In the genomic region with DNA sequence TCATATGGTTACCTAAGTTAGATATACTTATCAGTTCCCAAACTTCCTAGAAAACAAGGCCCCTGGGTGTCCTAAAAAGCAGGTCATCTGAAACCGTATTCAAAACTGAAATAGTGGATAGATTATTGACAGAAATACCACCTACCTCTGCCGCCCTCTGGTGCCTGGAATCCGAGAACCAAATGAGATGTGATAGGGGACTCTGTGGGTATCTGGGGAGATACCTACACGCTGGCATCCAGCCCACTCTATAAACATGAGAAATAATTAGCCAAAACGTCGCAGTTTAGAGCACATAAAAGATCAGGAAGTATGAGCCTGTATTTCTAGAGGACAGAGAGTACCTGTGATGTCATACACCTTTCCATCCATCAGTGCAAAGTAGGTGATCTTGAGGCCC, we compare ENCODE assay signal across 11 cellular contexts. TPM values are rescaled to one million over a fixed set of nuclear protein-coding genes. Genes with fewer than 3 reads are reported as not detected.
DNase-seq lines count a peak whose midpoint lies in the region; FAIRE-seq and TF ChIP-seq lines count a peak whose summit lies in the region.
"Had no signal": no experiment of that assay in that cellular context is flagged by ENCODE, and none has a peak within 500 bp of the region (broad histone marks: within the 10 kb centered on the region; RNA-seq: fewer than 3 reads in every experiment).

No MANE protein-coding gene starts in this region.

- H4K20me1 ChIP-seq in astrocyte (ENCODE audit: insufficient read depth, low read length): peaks cover 6% of the 10 kb centered on the region

- TF ChIP-seq CTCF in astrocyte (IDR thresholded peaks at IDR 0.05; ENCODE audit: insufficient read depth, low read depth, low read length) (peak; percentile 29), sigmoid colon (IDR thresholded peaks at IDR 0.05) (peak in 1 of 4 experiments; percentile 1)

- no peak overlapping the region for H3K9ac ChIP-seq in astrocyte (ENCODE audit: low read length)

- H3K27ac Mint-ChIP-seq in astrocyte (ENCODE audit: unreplicated experiment): no peak overlapping the region

- peaks cover 59% of the 10 kb centered on the region for H3K79me2 ChIP-seq in astrocyte (ENCODE audit: insufficient read depth, low read length)

- TF ChIP-seq POLR2A in sigmoid colon (IDR thresholded peaks at IDR 0.05): no peak

- H3K4me1 Mint-ChIP-seq in astrocyte (ENCODE audit: low read depth, unreplicated experiment): peaks cover 13% of the 10 kb centered on the region

- no peak overlapping the region for H3K27ac ChIP-seq in astrocyte (ENCODE audit: low read depth, low read length)
- no peak overlapping the region for H3K27ac ChIP-seq in sigmoid colon
- H3K27ac ChIP-seq: ascending aorta had no signal

- 12 to 55% methylated on average over 6 of the region's 6 CpGs for WGBS in sigmoid colon, 2 donors

- H3K4me1 ChIP-seq in astrocyte (ENCODE audit: insufficient read depth, low read length) (peaks cover 16% of the 10 kb centered on the region), sigmoid colon (peaks cover 0 to 25% (median 20%) of the 10 kb centered on the region in 4 donors)

- FAIRE-seq in astrocyte (lab: Jason Lieb, UNC): no peak
- FAIRE-seq: TTC549 had no signal

- H3K27me3 ChIP-seq in astrocyte (ENCODE audit: insufficient read depth, low read length) (no peaks in the 10 kb centered on the region), sigmoid colon (no peaks in the 10 kb centered on the region)
- H3K27me3 ChIP-seq: ascending aorta had no signal

- no peaks in the 10 kb centered on the region for H3K9me3 Mint-ChIP-seq in astrocyte (ENCODE audit: unreplicated experiment)

- no peak for TF ChIP-seq EP300 in sigmoid colon (IDR thresholded peaks at IDR 0.05)

- no peak overlapping the region for H3K4me2 ChIP-seq in astrocyte (ENCODE audit: low read length)

- no peak overlapping the region for H3K4me3 Mint-ChIP-seq in astrocyte (ENCODE audit: unreplicated experiment)

- H3K36me3 ChIP-seq in astrocyte (ENCODE audit: insufficient read depth, low read length) (peaks cover 43% of the 10 kb centered on the region), sigmoid colon (peaks cover 14 to 40% (median 33%) of the 10 kb centered on the region in 4 donors)

- H3K9me3 ChIP-seq in astrocyte (ENCODE audit: insufficient read depth, low read depth, low read length) (no peaks in the 10 kb centered on the region), sigmoid colon (no peaks in the 10 kb centered on the region)
- H3K9me3 ChIP-seq: ascending aorta had no signal

- H3K4me3 ChIP-seq in astrocyte (ENCODE audit: insufficient read depth, low read depth, low read length) (no peak overlapping the region), sigmoid colon (no peak overlapping the region)
- H3K4me3 ChIP-seq: ascending aorta had no signal

- intact Hi-C loops in sigmoid colon (cut with DNase I): no loop called here

- DNase-seq in NCI-H2171 treated with DMSO at 0.1 percent for 48 hours (lab: John Stamatoyannopoulos, UW): peak; percentile 29
- no peak for DNase-seq in NCI-H2171 (lab: John Stamatoyannopoulos, UW)
- DNase-seq in HT-29 (ENCODE audit: low spot score): peak; percentile 50
- DNase-seq in astrocyte (ENCODE audit: low read depth): no peak
- peak; percentile 23 for DNase-seq in left kidney (ENCODE audit: low read depth, low spot score)
- DNase-seq in sigmoid colon: no peak
- no peak for DNase-seq in NCI-H1417 treated with DMSO at 0.1 percent for 48 hours (lab: John Stamatoyannopoulos, UW)
- no peak for DNase-seq in epidermal melanocyte (ENCODE audit: insufficient read length, low spot score)
- DNase-seq: NCI-H345 had no signal

- no peaks in the 10 kb centered on the region for H3K27me3 Mint-ChIP-seq in astrocyte (ENCODE audit: low read depth, unreplicated experiment)

- H3K36me3 Mint-ChIP-seq in astrocyte (ENCODE audit: low read depth, unreplicated experiment): peaks cover 7% of the 10 kb centered on the region

- H2AFZ ChIP-seq in astrocyte (ENCODE audit: low read depth, low read length): no peak overlapping the region

RNA-seq across cellular contexts. Expression of gene ORMDL2, which starts 4.4 kb away (rescaled TPM):
- 35.1 and 46.6 TPM in 2 replicates for total RNA-seq in HT-29 (2014; rRNA removed; shearing (Covaris generic))
- 54.8 and 58.9 TPM in 2 replicates for total RNA-seq in astrocyte
- 10 to 100 TPM in 2 of 4 donors, 1 to 10 TPM in 2; 9.1 to 18.1 (median 12.0) TPM for total RNA-seq in sigmoid colon
- polyA plus RNA-seq in sigmoid colon: 10 to 100 TPM; 18.0 to 64.6 (median 32.4) TPM

RNA-seq across cellular contexts. Expression of gene SARNP, which starts 4.7 kb away (rescaled TPM):
- 39.3 and 47.7 TPM in 2 replicates for total RNA-seq in HT-29 (2014; rRNA removed; shearing (Covaris generic))
- total RNA-seq in astrocyte: 95.7 and 105 TPM in 2 replicates
- total RNA-seq in sigmoid colon: 10 to 100 TPM; 49.0 to 81.9 (median 76.9) TPM
- 100 to 1,000 TPM in 2 of 3 donors, 10 to 100 TPM in 1; 93.1 to 106 (median 104) TPM for polyA plus RNA-seq in sigmoid colon

RNA-seq across cellular contexts. Expression of gene DNAJC14, which starts 7.2 kb away (rescaled TPM):
- 30.3 and 35.7 TPM in 2 replicates for total RNA-seq in HT-29 (2014; rRNA removed; shearing (Covaris generic))
- 26.3 and 29.7 TPM in 2 replicates for total RNA-seq in astrocyte
- 10 to 100 TPM; 19.0 to 31.3 (median 25.4) TPM for total RNA-seq in sigmoid colon
- polyA plus RNA-seq in sigmoid colon: 10 to 100 TPM; 13.2 to 27.2 (median 14.4) TPM

RNA-seq across cellular contexts. Expression of gene MMP19, which starts 20.5 kb away (rescaled TPM):
- not detected in 2 replicates for total RNA-seq in HT-29 (2014; rRNA removed; shearing (Covaris generic))
- total RNA-seq in astrocyte (3.6 and 4.7 TPM in 2 replicates), sigmoid colon (10 to 100 TPM in 1 of 4 donors, 1 to 10 TPM in 3; 6.0 to 18.0 (median 7.5) TPM)
- 1 to 10 TPM; 1.2 to 6.0 (median 2.1) TPM for polyA plus RNA-seq in sigmoid colon

Comparison
In these comparisons a context has a peak if more than half of its experiments do, and no peak if none do; other contexts are left out.
1. DNase-seq: peak in NCI-H2171 treated with DMSO at 0.1 percent for 48 hours (single experiment), HT-29 (single experiment) and left kidney (single experiment); none in NCI-H2171 (single experiment), astrocyte (single experiment), sigmoid colon (single experiment), NCI-H1417 treated with DMSO at 0.1 percent for 48 hours (single experiment) and epidermal melanocyte (single experiment).